Comparison of ENCODE assay signal across 8 cellular contexts in the genomic region with DNA sequence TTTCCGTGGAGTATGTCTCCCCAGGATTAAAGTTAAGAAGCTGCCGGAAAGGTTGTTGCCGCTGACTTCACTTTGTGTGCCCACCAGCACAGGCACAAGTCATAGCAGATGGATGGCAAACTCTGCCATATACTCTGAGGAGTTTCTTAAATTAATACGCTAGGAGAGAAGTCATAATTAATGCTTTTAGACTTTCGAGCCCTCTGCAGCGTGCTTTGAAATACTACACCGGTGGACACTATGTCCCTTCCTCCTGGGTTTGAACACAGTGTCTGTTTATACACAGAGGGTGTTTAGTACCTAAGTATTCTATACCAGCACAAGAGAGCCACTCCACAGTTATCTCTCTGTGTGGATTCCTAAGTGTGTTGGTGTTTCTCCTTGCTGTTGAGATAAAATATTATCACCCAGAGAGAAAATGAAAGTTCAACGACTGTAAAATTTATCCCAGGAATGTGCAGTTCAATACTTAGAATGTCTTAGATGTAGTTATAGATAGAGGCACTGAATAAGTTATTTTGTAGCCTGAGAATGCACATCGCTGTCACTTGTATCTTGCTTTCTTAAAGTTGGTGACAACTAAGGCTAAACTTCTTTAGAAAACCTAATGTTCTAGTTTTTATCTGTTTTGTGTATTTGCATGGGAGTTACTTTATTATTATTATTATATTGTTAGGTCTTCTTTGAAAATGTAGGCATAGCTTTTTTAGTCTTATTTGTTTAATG. TPM values are rescaled to one million over a fixed set of nuclear protein-coding genes. Genes with fewer than 3 reads are reported as not detected.
DNase-seq lines count a peak whose midpoint lies in the region; ATAC-seq and TF ChIP-seq lines count a peak whose summit lies in the region.

No MANE protein-coding gene starts in this region.

- no peaks in the 10 kb centered on the region for H3K9me3 ChIP-seq in BE2C
- H3K9me3 ChIP-seq in HUES48 (ENCODE audit: control insufficient read depth, insufficient read depth, low read length), result no peaks in the 10 kb centered on the region
- H3K9me3 ChIP-seq in heart left ventricle, result no peaks in the 10 kb centered on the region

- peaks cover 52% of the 10 kb centered on the region for H3K4me1 Mint-ChIP-seq in activated CD4-positive, alpha-beta memory T cell treated with anti-CD3 and anti-CD28 coated beads for 36 hours (ENCODE audit: low read depth)

- intact Hi-C loops in activated CD4-positive, alpha-beta memory T cell treated with anti-CD3 and anti-CD28 coated beads for 36 hours (cut with micrococcal nuclease), result loop anchor here (1.0 to 2.0 kb wide), 2 partner anchors 9 to 14 kb away; no protein-coding TSS in a partner anchor
- intact Hi-C loops in heart left ventricle (cut with DNase I) (loop anchor here in 3 of 10 donors (5.0 to 10.0 kb wide), 3 partner anchors 132 to 172 kb away; no protein-coding TSS in a partner anchor), sciatic nerve (cut with DNase I) (no loop called here)

- no peaks in the 10 kb centered on the region for H3K9me3 Mint-ChIP-seq in activated CD4-positive, alpha-beta memory T cell treated with anti-CD3 and anti-CD28 coated beads for 36 hours

- WGBS in heart left ventricle, 4 donors, result 0 to 2% (median 0%) methylated on average over 9 of the region's 9 CpGs

- peaks cover 34% of the 10 kb centered on the region for H3K36me3 Mint-ChIP-seq in activated CD4-positive, alpha-beta memory T cell treated with anti-CD3 and anti-CD28 coated beads for 36 hours

- H3K36me3 ChIP-seq in BE2C (0 out of 2 replicates have a peak, but pooled peaks cover 3% of the 10 kb centered on the region), HUES48 (ENCODE audit: control insufficient read depth, insufficient read depth, low read length) (no peaks in the 10 kb centered on the region), heart left ventricle (no peaks in the 10 kb centered on the region)

- H3K9ac ChIP-seq in HUES48 (ENCODE audit: low read depth, low read length), result peak overlapping the region; percentile 86; the same call in 1 of the 2 replicates

- peaks cover 5% of the 10 kb centered on the region for H3K4me1 ChIP-seq in BE2C
- peaks cover 24% of the 10 kb centered on the region for H3K4me1 ChIP-seq in HUES48 (ENCODE audit: control insufficient read depth, insufficient read depth, low read length)
- H3K4me1 ChIP-seq in heart left ventricle, result peaks cover 14 to 76% (median 59%) of the 10 kb centered on the region in 12 donors

- ATAC-seq in heart left ventricle (peak in 3 of 4 donors; percentile 6 to 64 (median 24)), sciatic nerve (peak; percentile 4), GM19395 (IDR thresholded peaks at IDR 0.05; ENCODE audit: unreplicated experiment) (no peak)

- H3K27ac ChIP-seq in HUES48 (ENCODE audit: low read depth, low read length) (peak overlapping the region; percentile 13), heart left ventricle (peak overlapping the region; percentile 92 to 100 (median 99))

- H3K27ac Mint-ChIP-seq in activated CD4-positive, alpha-beta memory T cell treated with anti-CD3 and anti-CD28 coated beads for 36 hours, result peak overlapping the region; percentile 84

- peak overlapping the region; percentile 84 for H3K4me3 Mint-ChIP-seq in activated CD4-positive, alpha-beta memory T cell treated with anti-CD3 and anti-CD28 coated beads for 36 hours

- TF ChIP-seq CTCF in BE2C (IDR thresholded peaks at IDR 0.05; ENCODE audit: low read depth, low read length) (no peak), heart left ventricle (IDR thresholded peaks at IDR 0.05) (no peak)

- no peak for DNase-seq in BE2C
- DNase-seq in activated CD4-positive, alpha-beta memory T cell treated with anti-CD3 and anti-CD28 coated beads for 36 hours, result no peak
- no peak for DNase-seq in heart left ventricle
- no peak for DNase-seq in sciatic nerve (ENCODE audit: low spot score)
- no peak for DNase-seq in activated effector memory CD4-positive, alpha-beta T cell treated with anti-CD3 and anti-CD28 coated beads, Interleukin-2, amount 50 U/mL, for 16 hours
- DNase-seq in COLO829 (ENCODE audit: low spot score), result no peak

- TF ChIP-seq POLR2A in heart left ventricle (IDR thresholded peaks at IDR 0.05), result no peak

- no peaks in the 10 kb centered on the region for H3K27me3 Mint-ChIP-seq in activated CD4-positive, alpha-beta memory T cell treated with anti-CD3 and anti-CD28 coated beads for 36 hours

- H3K4me3 ChIP-seq in BE2C (ENCODE audit: low read depth, low read length) (peak overlapping the region; percentile 91), HUES48 (ENCODE audit: low read depth, low read length) (peak overlapping the region; percentile 83), heart left ventricle (peak overlapping the region; percentile 66 to 93 (median 84))

- POLR2A ChIA-PET in activated CD4-positive, alpha-beta memory T cell treated with anti-CD3 and anti-CD28 coated beads for 36 hours (lab: Charles Lee), result interaction anchor here (0.8 to 10.7 kb wide), 9 partner anchors 13 to 1508 kb away, joined by 3 to 130 read pairs (median 19); no protein-coding TSS in a partner anchor

- CTCF ChIA-PET in activated CD4-positive, alpha-beta memory T cell treated with anti-CD3 and anti-CD28 coated beads for 36 hours (lab: Charles Lee), result interaction anchor here (0.6 to 1.8 kb wide), 3 partner anchors 29 to 67 kb away, joined by 3 to 5 read pairs (median 3); no protein-coding TSS in a partner anchor

- H3K27me3 ChIP-seq in BE2C, result no peaks in the 10 kb centered on the region
- peaks cover 20% of the 10 kb centered on the region for H3K27me3 ChIP-seq in HUES48 (ENCODE audit: control insufficient read depth, insufficient read depth, low read length)
- H3K27me3 ChIP-seq in heart left ventricle, result no peaks in the 10 kb centered on the region

RNA-seq across cellular contexts. Expression of a gene that starts 1.6 kb away (rescaled TPM):
- 41.6 TPM for polyA plus RNA-seq in BE2C (2012; ENCODE audit: insufficient read depth, insufficient read length, low read depth)
- total RNA-seq in activated CD4-positive, alpha-beta memory T cell treated with anti-CD3 and anti-CD28 coated beads for 36 hours, result 100 to 1,000 TPM; 290 to 302 TPM
- total RNA-seq in heart left ventricle (100 to 1,000 TPM; 156 to 416 (median 193) TPM), sciatic nerve (215 TPM)
- 10 to 100 TPM; 46.8 to 64.7 TPM for polyA plus RNA-seq in heart left ventricle
